In genomic region chr1:93738075-93738622, GRCh38 we compare ENCODE assay signal across 16 cellular contexts.
DNase-seq lines count a peak whose midpoint lies in the region; ATAC-seq lines count a peak whose summit lies in the region.
"Had no signal": no experiment of that assay in that cellular context is flagged by ENCODE, and none has a peak within 500 bp of the region (broad histone marks: within the 10 kb centered on the region; RNA-seq: fewer than 3 reads in every experiment).

No MANE protein-coding gene starts in this region.

- DNase-seq in ACHN = peak; percentile 96
- DNase-seq in HK-2 (ENCODE audit: unreplicated experiment) = peak; percentile 88
- DNase-seq in amniotic epithelial cell (ENCODE audit: low read depth) = peak; percentile 97
- peak; percentile 100 for DNase-seq in glomerular visceral epithelial cell (ENCODE audit: extremely low spot score)
- DNase-seq in NCI-H748 treated with DMSO at 0.1 percent for 48 hours (lab: John Stamatoyannopoulos, UW) = no peak
- DNase-seq in NCI-H2029 treated with DMSO at 0.1 percent for 48 hours (lab: John Stamatoyannopoulos, UW) = no peak
- no peak for DNase-seq in stimulated activated CD4-positive, alpha-beta T cell treated with anti-CD3 and anti-CD28 coated beads, Interleukin-12 subunit alpha, Interleukin-12 subunit beta, amount 100 ng/mL, for 4 hours
- DNase-seq: anterior cingulate cortex; GF-D8; left colon; NCI-H774; ovary; stimulated activated CD4-positive, alpha-beta T cell treated with anti-CD3 and anti-CD28 coated beads, Interleukin-1b, Interleukin-23, amount 100 ng/mL, for 48 hours; stimulated activated naive CD8-positive, alpha-beta T cell treated with anti-CD3 and anti-CD28 coated beads, Interleukin-15, Interleukin-2, amounts not matched to agents 100 U/mL and 50 U/mL, for 24 hours; T-cell had no signal

- in situ Hi-C loops in ACHN (cut with HindIII; ENCODE audit: low pct_ligation_motif_present, low pct_unique_long_range_greater_than_20kb, low sequenced_read_pairs) = no loop called here

- no peak for ATAC-seq in GM18498 (IDR thresholded peaks at IDR 0.05; ENCODE audit: unreplicated experiment)
- ATAC-seq: left colon; stimulated activated naive CD8-positive, alpha-beta T cell treated with anti-CD3 and anti-CD28 coated beads, Interleukin-15, Interleukin-2, amounts not matched to agents 100 U/mL and 50 U/mL, for 24 hours; T-cell had no signal

Comparison
In these comparisons a context has a peak if more than half of its experiments do, and no peak if none do; other contexts are left out.
1. DNase-seq: peak in ACHN (single experiment), HK-2 (single experiment), amniotic epithelial cell (single experiment) and glomerular visceral epithelial cell (single experiment); none in NCI-H748 treated with DMSO at 0.1 percent for 48 hours (single experiment), NCI-H2029 treated with DMSO at 0.1 percent for 48 hours (single experiment) and stimulated activated CD4-positive, alpha-beta T cell treated with anti-CD3 and anti-CD28 coated beads, Interleukin-12 subunit alpha, Interleukin-12 subunit beta, amount 100 ng/mL, for 4 hours (single experiment).